In genomic region chr7:4257390-4258111, GRCh38 we compare ENCODE assay signal across 19 cellular contexts.
DNase-seq lines count a peak whose midpoint lies in the region; ATAC-seq and TF ChIP-seq lines count a peak whose summit lies in the region.
"Had no signal": no experiment of that assay in that cellular context is flagged by ENCODE, and none has a peak within 500 bp of the region (broad histone marks: within the 10 kb centered on the region; RNA-seq: fewer than 3 reads in every experiment).

No MANE protein-coding gene starts in this region.

- no peaks in the 10 kb centered on the region for H3K4me1 ChIP-seq in Panc1 (ENCODE audit: control insufficient read depth, insufficient read depth, low read length)
- H3K4me1 ChIP-seq in colonic mucosa = no peaks in the 10 kb centered on the region
- H3K4me1 ChIP-seq: BE2C had no signal

- POLR2A ChIA-PET in Panc1 (lab: Charles Lee) = no interaction called here

- H3K27ac ChIP-seq in Panc1 (ENCODE audit: low read length) (no peak overlapping the region), colonic mucosa (peak overlapping the region; percentile 33)

- intact Hi-C loops in Panc1 (cut with micrococcal nuclease; ENCODE audit: unreplicated experiment) = no loop called here
- intact Hi-C loops in colonic mucosa (cut with DNase I) = no loop called here

- TF ChIP-seq CTCF in Panc1 (IDR thresholded peaks at IDR 0.05) (no peak), colonic mucosa (IDR thresholded peaks at IDR 0.05) (no peak), HFFc6 (IDR thresholded peaks at IDR 0.05) (no peak)

- H3K36me3 ChIP-seq in Panc1 (ENCODE audit: control insufficient read depth, insufficient read depth, low read length) (no peaks in the 10 kb centered on the region), colonic mucosa (no peaks in the 10 kb centered on the region)
- H3K36me3 ChIP-seq: BE2C, MG63, Peyer's patch had no signal

- CTCF ChIA-PET in Panc1 (lab: Charles Lee) = no interaction called here

- H3K4me3 Mint-ChIP-seq in HFFc6 = no peak overlapping the region
- H3K4me3 Mint-ChIP-seq: CD4-positive, alpha-beta memory T cell had no signal

- DNase-seq in Panc1 (ENCODE audit: low read depth, low spot score) = no peak
- no peak for DNase-seq in colonic mucosa
- peak; percentile 6 for DNase-seq in midbrain (lab: John Stamatoyannopoulos, UW)
- peak; percentile 33 for DNase-seq in superior temporal gyrus (ENCODE audit: extremely low spot score)
- no peak for DNase-seq in HFFc6
- DNase-seq in HuH-7.5 (ENCODE audit: low spot score) = no peak
- DNase-seq in NCI-H1048 (lab: John Stamatoyannopoulos, UW) = no peak
- DNase-seq in NCI-H1105 treated with DMSO at 0.1 percent for 48 hours (lab: John Stamatoyannopoulos, UW) = no peak
- DNase-seq: BE2C; CD4-positive, alpha-beta memory T cell; DMS79; HCEC 1CT; MG63; NCI-H1417 treated with DMSO at 0.1 percent for 48 hours; NCI-H2029 treated with DMSO at 0.1 percent for 48 hours; NCI-H510A; Peyer's patch; Right ventricle myocardium superior had no signal

- peaks cover 45% of the 10 kb centered on the region for H3K9me3 Mint-ChIP-seq in HFFc6

- H3K4me1 Mint-ChIP-seq in HFFc6 (ENCODE audit: low read depth) = no peaks in the 10 kb centered on the region
- H3K4me1 Mint-ChIP-seq: CD4-positive, alpha-beta memory T cell had no signal

- H3K9ac ChIP-seq in colonic mucosa (ENCODE audit: low read depth in 2 of 2, low read length in 2 of 2) = no peak overlapping the region

- H3K9me3 ChIP-seq in Panc1 (ENCODE audit: control insufficient read depth, insufficient read depth, low read depth, low read length) = no peaks in the 10 kb centered on the region
- H3K9me3 ChIP-seq in colonic mucosa = no peaks in the 10 kb centered on the region
- H3K9me3 ChIP-seq: BE2C, MG63, Peyer's patch had no signal

- H3K27me3 ChIP-seq in Panc1 (ENCODE audit: control insufficient read depth, insufficient read depth, low read length) (no peaks in the 10 kb centered on the region), colonic mucosa (no peaks in the 10 kb centered on the region)
- H3K27me3 ChIP-seq: BE2C, MG63, Peyer's patch had no signal

- in situ Hi-C loops in Panc1 (cut with HindIII; ENCODE audit: low pct_unique_long_range_greater_than_20kb, low sequenced_read_pairs) = no loop called here

- TSS peak; percentile 24 for BruUV-seq in Panc1 (replicated peaks; lab: Mats Ljungman, UMichigan)

- no peak overlapping the region for H3K27ac Mint-ChIP-seq in HFFc6
- H3K27ac Mint-ChIP-seq: CD4-positive, alpha-beta memory T cell had no signal

- H3K4me3 ChIP-seq in Panc1 (ENCODE audit: low read depth in 2 of 2, low read length in 2 of 2) (no peak overlapping the region), colonic mucosa (no peak overlapping the region)
- H3K4me3 ChIP-seq: GM12878, MG63, Peyer's patch had no signal

- ATAC-seq in Panc1 = no peak
- ATAC-seq: GM12878 had no signal

- 0 out of 2 replicates have a peak, but pooled peaks cover 5% of the 10 kb centered on the region for H3K36me3 Mint-ChIP-seq in HFFc6 (ENCODE audit: low read depth)
- H3K36me3 Mint-ChIP-seq: CD4-positive, alpha-beta memory T cell had no signal

- H3K27me3 Mint-ChIP-seq in HFFc6 (ENCODE audit: insufficient read depth) = no peaks in the 10 kb centered on the region

Comparison
In these comparisons a context has a peak if more than half of its experiments do, and no peak if none do; other contexts are left out.
1. DNase-seq: peak in midbrain (single experiment) and superior temporal gyrus (single experiment); none in Panc1 (single experiment), colonic mucosa (single experiment), HFFc6 (single experiment), HuH-7.5 (single experiment), NCI-H1048 (single experiment) and NCI-H1105 treated with DMSO at 0.1 percent for 48 hours (single experiment).